27 cellular contexts compared by ENCODE assay signal in the genomic region with DNA sequence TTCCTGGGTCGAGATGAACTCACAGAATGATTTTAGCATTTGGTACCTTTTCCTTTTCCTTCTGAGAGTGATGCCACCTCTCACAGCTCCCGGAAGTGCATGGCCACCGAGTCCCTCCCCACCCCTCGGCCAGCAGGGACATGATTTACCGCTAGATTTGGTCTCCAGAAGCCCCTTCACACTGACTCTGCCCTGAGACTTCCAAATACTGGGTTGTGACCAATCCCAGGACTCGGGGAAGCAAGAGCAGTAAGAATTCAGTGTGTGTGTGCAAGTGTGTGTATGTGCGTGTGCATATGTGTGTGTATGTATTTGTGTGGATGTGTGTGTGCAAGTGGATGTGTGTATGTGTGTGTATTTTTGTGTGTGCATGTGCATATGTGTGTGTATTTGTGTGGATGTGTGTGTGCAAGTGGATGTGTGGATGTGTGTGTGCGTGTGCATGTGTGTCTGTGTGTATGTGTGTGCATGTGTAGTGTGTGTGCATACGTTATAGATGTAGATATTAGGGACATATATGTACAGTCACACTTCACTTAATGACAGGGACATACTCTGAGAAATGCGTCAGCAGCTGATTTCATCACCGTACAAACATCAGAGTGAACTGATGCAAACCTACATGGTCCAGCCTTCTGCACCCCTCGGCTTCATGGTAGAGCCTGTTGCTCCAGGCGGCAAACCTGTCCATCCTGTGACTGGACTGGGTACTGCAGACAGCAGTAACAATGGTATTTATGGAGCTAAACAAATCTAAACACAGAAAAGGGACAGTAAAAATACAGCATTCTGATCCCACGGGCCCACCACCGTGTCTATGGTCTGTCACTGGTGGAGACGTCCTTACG.
"Had no signal": no experiment of that assay in that cellular context is flagged by ENCODE, and none has a peak within 500 bp of the region (broad histone marks: within the 10 kb centered on the region; RNA-seq: fewer than 3 reads in every experiment).

No MANE protein-coding gene starts in this region.

- H3K4me1 Mint-ChIP-seq: activated CD4-positive, alpha-beta memory T cell treated with anti-CD3 and anti-CD28 coated beads, Interleukin-2, amount 10 ng/mL, durations not matched to agents 7 days and 5 days; activated CD4-positive, alpha-beta T cell treated with anti-CD3 and anti-CD28 coated beads, Interleukin-2, amount 10 ng/mL, durations not matched to agents 7 days and 5 days; WTC11 had no signal

- H3K27ac ChIP-seq: brain microvascular endothelial cell, gastroesophageal sphincter, pancreas, prostate gland, skin epidermis, testis, transverse colon had no signal

- H3K9me3 ChIP-seq: gastroesophageal sphincter, pancreas, prostate gland, testis, transverse colon had no signal

- H3K4me3 ChIP-seq: gastroesophageal sphincter, lung, pancreas, prostate gland, skin epidermis, testis, transverse colon had no signal

- ATAC-seq: activated T-cell treated with anti-CD3 and anti-CD28 coated beads, Interleukin-2, amount 50 U/mL, for 4 hours; activated T-helper 17 cell treated with anti-CD3 and anti-CD28 coated beads, Interleukin-2, amount 50 U/mL, for 72 hours; gastroesophageal sphincter; left colon; pancreas; sciatic nerve; stimulated activated naive CD8-positive, alpha-beta T cell treated with anti-CD3 and anti-CD28 coated beads, Interleukin-15, Interleukin-2, amounts not matched to agents 100 U/mL and 50 U/mL, for 24 hours; WTC11 had no signal

- H3K4me3 Mint-ChIP-seq: activated CD4-positive, alpha-beta memory T cell treated with anti-CD3 and anti-CD28 coated beads, Interleukin-2, amount 10 ng/mL, durations not matched to agents 7 days and 5 days; activated CD4-positive, alpha-beta T cell treated with anti-CD3 and anti-CD28 coated beads, Interleukin-2, amount 10 ng/mL, durations not matched to agents 7 days and 5 days; activated T-cell treated with anti-CD3 and anti-CD28 coated beads, Interleukin-2, amount 50 U/mL, for 4 hours; activated T-helper 17 cell treated with anti-CD3 and anti-CD28 coated beads, Interleukin-2, amount 50 U/mL, for 72 hours; natural killer cell; WTC11 had no signal

- H3K9me3 Mint-ChIP-seq: activated T-cell treated with anti-CD3 and anti-CD28 coated beads, Interleukin-2, amount 50 U/mL, for 4 hours; activated T-helper 17 cell treated with anti-CD3 and anti-CD28 coated beads, Interleukin-2, amount 50 U/mL, for 72 hours had no signal

- H3K27ac Mint-ChIP-seq: activated CD4-positive, alpha-beta memory T cell treated with anti-CD3 and anti-CD28 coated beads, Interleukin-2, amount 10 ng/mL, durations not matched to agents 7 days and 5 days; activated CD4-positive, alpha-beta T cell treated with anti-CD3 and anti-CD28 coated beads, Interleukin-2, amount 10 ng/mL, durations not matched to agents 7 days and 5 days; activated T-helper 17 cell treated with anti-CD3 and anti-CD28 coated beads, Interleukin-2, amount 50 U/mL, for 72 hours; natural killer cell; WTC11 had no signal

- H3K36me3 ChIP-seq: brain microvascular endothelial cell, gastroesophageal sphincter, pancreas, prostate gland, transverse colon had no signal

- H3K4me1 ChIP-seq: gastroesophageal sphincter, pancreas, prostate gland, testis, transverse colon had no signal

- H3K36me3 Mint-ChIP-seq: natural killer cell, WTC11 had no signal

- DNase-seq: activated CD4-positive, alpha-beta memory T cell treated with anti-CD3 and anti-CD28 coated beads, Interleukin-2, amount 10 ng/mL, durations not matched to agents 7 days and 5 days; activated CD4-positive, alpha-beta T cell treated with anti-CD3 and anti-CD28 coated beads for 1 hour; activated CD4-positive, alpha-beta T cell treated with anti-CD3 and anti-CD28 coated beads, Interleukin-2, amount 10 ng/mL, durations not matched to agents 7 days and 5 days; activated gamma-delta T cell treated with Interleukin-2 at 50 U/mL for 16 hours; activated naive CD4-positive, alpha-beta T cell treated with anti-CD3 and anti-CD28 coated beads, Interleukin-2, amount 50 U/mL, for 16 hours; activated T-cell treated with anti-CD3 and anti-CD28 coated beads, Interleukin-2, amount 50 U/mL, for 4 hours; amniotic stem cell; brain microvascular endothelial cell; caudate nucleus; hippocampal formation; left colon; mesendoderm; natural killer cell; pancreas; retina; stimulated activated CD4-positive, alpha-beta T cell treated with anti-CD3 and anti-CD28 coated beads, Interleukin-12 subunit alpha, Interleukin-12 subunit beta, amount 100 ng/mL, for 4 hours; stimulated activated CD4-positive, alpha-beta T cell treated with anti-CD3 and anti-CD28 coated beads, Interleukin-4, amount 100 ng/mL, for 1 hour; stimulated activated naive CD8-positive, alpha-beta T cell treated with anti-CD3 and anti-CD28 coated beads, Interleukin-15, Interleukin-2, amounts not matched to agents 100 U/mL and 50 U/mL, for 24 hours; testis; transverse colon had no signal

- H3K27me3 Mint-ChIP-seq: activated CD4-positive, alpha-beta memory T cell treated with anti-CD3 and anti-CD28 coated beads, Interleukin-2, amount 10 ng/mL, durations not matched to agents 7 days and 5 days; activated CD4-positive, alpha-beta T cell treated with anti-CD3 and anti-CD28 coated beads, Interleukin-2, amount 10 ng/mL, durations not matched to agents 7 days and 5 days had no signal
